11 cellular contexts compared by ENCODE assay signal in genomic region chr16:1125471-1125870, GRCh38. TPM values are rescaled to one million over a fixed set of nuclear protein-coding genes. Genes with fewer than 3 reads are reported as not detected.
A peak's percentile ranks its signal among the peaks of the same experiment; 100 is the strongest.
DNase-seq lines count a peak whose midpoint lies in the region; ATAC-seq, FAIRE-seq and TF ChIP-seq lines count a peak whose summit lies in the region.
"Had no signal": no experiment of that assay in that cellular context is flagged by ENCODE, and none has a peak within 500 bp of the region (broad histone marks: within the 10 kb centered on the region; RNA-seq: fewer than 3 reads in every experiment).

No MANE protein-coding gene starts in this region.

- POLR2A ChIA-PET in A673 (lab: Charles Lee; ENCODE audit: low non-redundant PET) = no interaction called here

- CTCF ChIA-PET in A673 (lab: Charles Lee) = no interaction called here

- no TSS peak for BruUV-seq in A673 (replicated peaks; lab: Mats Ljungman, UMichigan)

- H3K36me3 ChIP-seq in A673 (ENCODE audit: insufficient read depth, low read length, poor library complexity, severe bottlenecking) (no peaks in the 10 kb centered on the region), WERI-Rb-1 (no peaks in the 10 kb centered on the region)

- no peak overlapping the region for H3K27ac ChIP-seq in A673 (ENCODE audit: low read depth, low read length, poor library complexity, severe bottlenecking)
- peak overlapping the region; percentile 98 for H3K27ac ChIP-seq in WERI-Rb-1

- intact Hi-C loops in A673 (cut with micrococcal nuclease; ENCODE audit: unreplicated experiment) = no loop called here

- TF ChIP-seq CTCF in A673 (conservative IDR thresholded peaks at IDR 0.05; ENCODE audit: low read depth, low read length) (no peak), WERI-Rb-1 (IDR thresholded peaks at IDR 0.05; ENCODE audit: low read depth, low read length) (no peak)

- peak; percentile 79 for DNase-seq in A673 (ENCODE audit: low spot score)
- DNase-seq in GM12891 (ENCODE audit: insufficient read length, low spot score) = peak; percentile 63
- DNase-seq in WERI-Rb-1 = peak; percentile 97
- DNase-seq in inferior parietal cortex (ENCODE audit: extremely low spot score) = peak; percentile 57
- DNase-seq in cerebellum (ENCODE audit: low spot score) = no peak
- DNase-seq: activated B cell treated with CpG ODN at 0.5 μM for 24 hours, endodermal cell, GF-D8 had no signal

- ATAC-seq in GM18870 (IDR thresholded peaks at IDR 0.05; ENCODE audit: unreplicated experiment) (no peak), HG03196 (IDR thresholded peaks at IDR 0.05; ENCODE audit: unreplicated experiment) (no peak), HG03159 (IDR thresholded peaks at IDR 0.05; ENCODE audit: unreplicated experiment) (no peak)

- H3K9me3 ChIP-seq in A673 (ENCODE audit: low read depth, low read length, poor library complexity, severe bottlenecking) (no peaks in the 10 kb centered on the region), WERI-Rb-1 (ENCODE audit: severe bottlenecking) (no peaks in the 10 kb centered on the region)

- H3K4me3 ChIP-seq in A673 (ENCODE audit: low read depth, low read length, poor library complexity, severe bottlenecking) (no peak overlapping the region), WERI-Rb-1 (ENCODE audit: low read depth, low read length) (no peak overlapping the region)

- no peak for TF ChIP-seq POLR2A in GM12891 (IDR thresholded peaks at IDR 0.05; ENCODE audit: low read depth, low read length)

- FAIRE-seq in GM12891 (lab: Jason Lieb, UNC) = no peak

- H3K4me1 ChIP-seq in A673 (ENCODE audit: insufficient read depth, low read length, poor library complexity, severe bottlenecking) = peaks cover 8% of the 10 kb centered on the region

- H3K27me3 ChIP-seq in A673 (replicated peaks; ENCODE audit: insufficient read depth, low read depth, low read length, poor library complexity) (no peaks in the 10 kb centered on the region), WERI-Rb-1 (ENCODE audit: insufficient read depth, low read depth, severe bottlenecking) (no peaks in the 10 kb centered on the region)

TF ChIP-seq in GM12891, 5 proteins besides CTCF, POLR2A, EP300 and RAD21:
- TF ChIP-seq PAX5 (IDR thresholded peaks at IDR 0.05; ENCODE audit: insufficient read depth, low read length, severe bottlenecking) (no peak), POLR2AphosphoS5 (IDR thresholded peaks at IDR 0.05; ENCODE audit: low read depth, low read length) (no peak), TAF1 (IDR thresholded peaks at IDR 0.05; ENCODE audit: low read depth, low read length) (no peak)

RNA-seq across cellular contexts. Expression of gene CACNA1H, which starts 27.4 kb away (rescaled TPM):
- total RNA-seq in A673 (2021) (19.7 and 25.0 TPM in 2 replicates), cerebellum (19.9 TPM)
- 0.14 TPM for polyA plus RNA-seq in GM12891 (2012; ENCODE audit: low read depth, missing spikeins)

RNA-seq across cellular contexts. Expression of gene C1QTNF8, which starts 29.4 kb away (rescaled TPM):
- total RNA-seq in A673 (2021) (not detected in 2 replicates), cerebellum (not detected)
- polyA plus RNA-seq in GM12891 (2012; ENCODE audit: low read depth, missing spikeins) = not detected
- total RNA-seq: activated B cell treated with CpG ODN at 0.5 μM for 24 hours had no signal

RNA-seq across cellular contexts. Expression of gene SSTR5, which starts 52.9 kb away (rescaled TPM):
- total RNA-seq in A673 (2021) (not detected in 2 replicates), cerebellum (not detected)
- 0.21 TPM for polyA plus RNA-seq in GM12891 (2012; ENCODE audit: low read depth, missing spikeins)
- total RNA-seq: activated B cell treated with CpG ODN at 0.5 μM for 24 hours had no signal
